8 cellular contexts compared by ENCODE assay signal in the genomic region with DNA sequence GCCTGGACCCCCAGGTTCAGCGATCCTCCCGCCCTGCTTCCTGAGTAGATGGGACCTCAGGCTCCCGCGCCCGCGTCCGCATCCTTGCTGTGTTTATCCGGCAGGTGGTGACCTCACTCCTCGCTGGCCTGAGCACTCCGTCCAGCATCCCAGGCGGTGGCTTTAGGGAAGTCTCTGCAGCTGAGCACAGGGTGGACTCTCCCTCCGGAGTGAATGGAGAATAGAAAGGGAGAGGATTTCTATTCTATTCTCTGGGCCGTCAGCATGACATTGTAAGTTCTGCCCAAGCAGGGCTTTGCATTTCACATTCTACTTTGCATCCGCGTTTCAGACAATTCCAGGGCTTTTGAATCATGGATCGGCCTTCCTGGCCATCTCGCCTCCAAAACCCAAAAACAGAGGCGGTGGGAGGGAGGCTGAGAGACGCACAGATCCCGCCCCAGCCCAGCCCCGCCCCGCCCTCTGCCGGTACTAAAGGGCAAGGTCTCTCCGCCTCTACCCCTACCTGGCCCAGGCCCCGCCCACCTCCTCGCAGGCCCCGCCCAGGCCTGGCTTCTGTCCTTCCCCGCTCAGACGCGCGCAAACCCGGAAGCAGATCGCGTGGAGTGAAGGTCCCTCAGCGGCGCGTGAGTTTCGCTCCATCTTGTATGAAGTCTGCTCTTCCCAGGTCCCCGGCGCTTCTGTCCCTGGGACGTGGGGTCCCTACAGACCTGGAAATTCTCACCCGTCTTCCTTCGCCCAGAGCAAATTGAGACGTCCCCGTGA. TPM values are rescaled to one million over a fixed set of nuclear protein-coding genes. Genes with fewer than 3 reads are reported as not detected.
DNase-seq lines count a peak whose midpoint lies in the region; ATAC-seq and TF ChIP-seq lines count a peak whose summit lies in the region.

A gene (plus strand): TSS at position 572 of the 765 bp plus-strand sequence. CDS start 6,577 bp downstream, outside the sequence.

- no peak within 1 kb of the TSS for H4K5ac ChIP-seq in H9 (ENCODE audit: insufficient read length, low read depth, low read length)

- H2BK120ac ChIP-seq in H9 (ENCODE audit: low read depth, low read length, poor library complexity, severe bottlenecking) = no peak within 1 kb of the TSS

- H3K9ac ChIP-seq in H9 (ENCODE audit: extremely low read depth, insufficient read length, low read length) = peak within 1 kb of the TSS; percentile 46
- H3K9ac ChIP-seq in parathyroid adenoma = no peak within 1 kb of the TSS

- no peak within 1 kb of the TSS; the same call in 1 of the 2 replicates for H3K14ac ChIP-seq in H9 (ENCODE audit: insufficient read depth, low read length)

- no peaks in the 10 kb centered on the region for H3K27me3 ChIP-seq in H9 (ENCODE audit: insufficient read depth, low read length)
- H3K27me3 ChIP-seq in parathyroid adenoma (ENCODE audit: control insufficient read depth, insufficient read depth, low read length) = no peaks in the 10 kb centered on the region
- H3K27me3 ChIP-seq in tibial artery = no peaks in the 10 kb centered on the region

- H3K4me3 Mint-ChIP-seq in H9 = peak within 1 kb of the TSS; percentile 95 to 96

- H3K23me2 ChIP-seq in H9 (ENCODE audit: insufficient read length, low read depth, low read length, poor library complexity, severe bottlenecking) = no peaks in the 10 kb centered on the region

- no peak within 1 kb of the TSS for H2BK15ac ChIP-seq in H9 (ENCODE audit: low read depth, low read length)

- no peak within 1 kb of the TSS for H2BK20ac ChIP-seq in H9 (ENCODE audit: low read depth, low read length, poor library complexity, severe bottlenecking)

- peaks cover 30 to 40% of the 10 kb centered on the region in 2 experiments for H3K4me1 Mint-ChIP-seq in H9

- ATAC-seq in SK-N-SH treated with all-trans-retinoic acid at 6 μM for 48 hours = peak; percentile 99
- ATAC-seq in activated naive CD4-positive, alpha-beta T cell treated with anti-CD3 and anti-CD28 coated beads, Interleukin-2, amount 50 U/mL, for 72 hours = peak; percentile 100
- ATAC-seq in Right ventricle myocardium superior (ENCODE audit: poor library complexity) = peak; percentile 100

- peaks cover 10% of the 10 kb centered on the region for H3K27me3 Mint-ChIP-seq in H9 (ENCODE audit: low read depth)

- H3K23ac ChIP-seq in H9 (ENCODE audit: insufficient read length, low read depth, low read length) = no peak within 1 kb of the TSS

- no peak within 1 kb of the TSS for H2BK12ac ChIP-seq in H9 (ENCODE audit: insufficient read length, low read depth, low read length)

- H3K36me3 ChIP-seq in parathyroid adenoma (ENCODE audit: control insufficient read depth, insufficient read depth, low read length) (no peaks in the 10 kb centered on the region), tibial artery (no peaks in the 10 kb centered on the region)

- H3K4me3 ChIP-seq in parathyroid adenoma (ENCODE audit: low read depth, low read length) = peak within 1 kb of the TSS; percentile 97
- peak within 1 kb of the TSS; percentile 68 to 77 for H3K4me3 ChIP-seq in tibial artery

- H4K8ac ChIP-seq in H9 (replicated peaks; ENCODE audit: insufficient read length, low read depth, low read length) = no peak within 1 kb of the TSS

- H3K4me1 ChIP-seq in H9 (ENCODE audit: insufficient read depth, low read length) = no peaks in the 10 kb centered on the region
- H3K4me1 ChIP-seq in parathyroid adenoma = peaks cover 4% of the 10 kb centered on the region
- peaks cover 0 to 13% (median 1%) of the 10 kb centered on the region in 4 donors for H3K4me1 ChIP-seq in tibial artery

- no peaks in the 10 kb centered on the region for H3K79me1 ChIP-seq in H9 (ENCODE audit: insufficient read depth, low read depth, low read length, poor library complexity, severe bottlenecking)

- H2BK5ac ChIP-seq in H9 (ENCODE audit: insufficient read length, low read length) = no peak within 1 kb of the TSS

- H3T11ph ChIP-seq in H9 (ENCODE audit: low read length) = no peak within 1 kb of the TSS

- DNase-seq in GDM1 (lab: John Stamatoyannopoulos, UW) = peak; percentile 81
- peak; percentile 94 for DNase-seq in H9
- DNase-seq in MV-4-11 (lab: John Stamatoyannopoulos, UW) = peak; percentile 66
- peak; percentile 93 to 98 for DNase-seq in activated naive CD4-positive, alpha-beta T cell treated with anti-CD3 and anti-CD28 coated beads, Interleukin-2, amount 50 U/mL, for 72 hours (ENCODE audit: low spot score in 2 of 2)
- DNase-seq in Right ventricle myocardium superior = peak; percentile 94
- DNase-seq in tibial artery = peak; percentile 91 to 95

- no peak within 1 kb of the TSS for H4K91ac ChIP-seq in H9 (ENCODE audit: insufficient read length, low read depth, low read length)

- intact Hi-C loops in Right ventricle myocardium superior (cut with DNase I) = loop anchor here (10.0 kb wide), 1 partner anchor 171 kb away; a partner anchor contains a TSS
- intact Hi-C loops in tibial artery (cut with DNase I; ENCODE audit: low total_unique reads) = loop anchor here (2.0 kb wide), 1 partner anchor 29 kb away; a partner anchor contains a TSS

- H3K9me3 ChIP-seq in H9 (ENCODE audit: control insufficient read depth, low read depth, low read length) = no peaks in the 10 kb centered on the region
- no peaks in the 10 kb centered on the region for H3K9me3 ChIP-seq in parathyroid adenoma (ENCODE audit: control insufficient read depth, low read length)
- H3K9me3 ChIP-seq in tibial artery = peaks cover 0 to under 1% (median 0%) of the 10 kb centered on the region in 3 donors

- no peak within 1 kb of the TSS for H2AK5ac ChIP-seq in H9 (ENCODE audit: insufficient read length, low read length)

- H2AFZ ChIP-seq in H9 (ENCODE audit: low read length) = no peak within 1 kb of the TSS
- peak within 1 kb of the TSS; percentile 91 for H2AFZ ChIP-seq in parathyroid adenoma

- H3K36me3 Mint-ChIP-seq in H9 (ENCODE audit: insufficient read depth in 1 of 3, low read depth in 3 of 3) = peaks cover 0 to 8% (median 0%) of the 10 kb centered on the region in 3 experiments; a peak in 1 of 7 replicates
- peaks cover 14 to 61% of the 10 kb centered on the region in 2 donors for H3K36me3 Mint-ChIP-seq in activated naive CD4-positive, alpha-beta T cell treated with anti-CD3 and anti-CD28 coated beads, Interleukin-2, amount 50 U/mL, for 72 hours

- H4K20me1 ChIP-seq in H9 (ENCODE audit: control insufficient read depth, insufficient read depth, insufficient read length) = no peaks in the 10 kb centered on the region

- no peak within 1 kb of the TSS for H3K56ac ChIP-seq in H9 (ENCODE audit: insufficient read length, low read depth, low read length)

- H3K27ac ChIP-seq in H9 (ENCODE audit: insufficient read length, low read depth, low read length) (no peak within 1 kb of the TSS), parathyroid adenoma (peak within 1 kb of the TSS; percentile 84), tibial artery (peak within 1 kb of the TSS; percentile 80 to 83)

- TF ChIP-seq CTCF in H9 (conservative IDR thresholded peaks at IDR 0.05) (peak; percentile 42), parathyroid adenoma (IDR thresholded peaks at IDR 0.05) (peak; percentile 52), tibial artery (IDR thresholded peaks at IDR 0.05) (peak in 1 of 2 experiments; percentile 16)

- H3K27ac Mint-ChIP-seq in H9 = peak within 1 kb of the TSS; percentile 72 to 93 (median 92); a peak in 6 of 7 replicates
- H3K27ac Mint-ChIP-seq in activated naive CD4-positive, alpha-beta T cell treated with anti-CD3 and anti-CD28 coated beads, Interleukin-2, amount 50 U/mL, for 72 hours = peak within 1 kb of the TSS; percentile 86 to 96

- H3K18ac ChIP-seq in H9 (ENCODE audit: insufficient read length, low read depth, low read length) = no peak within 1 kb of the TSS

- no CpG with 5 or more reads among the region's 45 CpGs for WGBS in H9 (ENCODE audit: extremely low coverage, insufficient read length, low lambda C conversion rate)

- peaks cover under 1 to 1% of the 10 kb centered on the region in 2 experiments; a peak in 2 of 5 replicates for H3K9me3 Mint-ChIP-seq in H9
- peaks cover 3 to 29% of the 10 kb centered on the region in 2 donors for H3K9me3 Mint-ChIP-seq in activated naive CD4-positive, alpha-beta T cell treated with anti-CD3 and anti-CD28 coated beads, Interleukin-2, amount 50 U/mL, for 72 hours

- H3K4ac ChIP-seq in H9 (ENCODE audit: low read depth, low read length) = no peak within 1 kb of the TSS

- H3K79me2 ChIP-seq in H9 (ENCODE audit: insufficient read depth, low read length) = peaks cover 4% of the 10 kb centered on the region; the same call in 1 of the 2 replicates
- peaks cover 9% of the 10 kb centered on the region for H3K79me2 ChIP-seq in parathyroid adenoma

- peak within 1 kb of the TSS; percentile 45 for H3K4me2 ChIP-seq in H9 (ENCODE audit: insufficient read depth, insufficient read length, low read length)
- peak within 1 kb of the TSS; percentile 78 for H3K4me2 ChIP-seq in parathyroid adenoma (ENCODE audit: low read length)

TF ChIP-seq in SK-N-SH treated with all-trans-retinoic acid at 6 μM for 48 hours, 23 proteins besides CTCF, POLR2A, EP300 and RAD21:
- TF ChIP-seq ISL1 (CRISPR knock-in tag; IDR thresholded peaks at IDR 0.05) (no peak), SNAI2 (CRISPR knock-in tag; IDR thresholded peaks at IDR 0.05) (no peak), BACH2 (CRISPR knock-in tag; IDR thresholded peaks at IDR 0.05; ENCODE audit: borderline replicate concordance) (no peak), ZNF70 (CRISPR knock-in tag; IDR thresholded peaks at IDR 0.05) (no peak), RARB (CRISPR knock-in tag; IDR thresholded peaks at IDR 0.05) (no peak)
- TF ChIP-seq, protein P1, sequence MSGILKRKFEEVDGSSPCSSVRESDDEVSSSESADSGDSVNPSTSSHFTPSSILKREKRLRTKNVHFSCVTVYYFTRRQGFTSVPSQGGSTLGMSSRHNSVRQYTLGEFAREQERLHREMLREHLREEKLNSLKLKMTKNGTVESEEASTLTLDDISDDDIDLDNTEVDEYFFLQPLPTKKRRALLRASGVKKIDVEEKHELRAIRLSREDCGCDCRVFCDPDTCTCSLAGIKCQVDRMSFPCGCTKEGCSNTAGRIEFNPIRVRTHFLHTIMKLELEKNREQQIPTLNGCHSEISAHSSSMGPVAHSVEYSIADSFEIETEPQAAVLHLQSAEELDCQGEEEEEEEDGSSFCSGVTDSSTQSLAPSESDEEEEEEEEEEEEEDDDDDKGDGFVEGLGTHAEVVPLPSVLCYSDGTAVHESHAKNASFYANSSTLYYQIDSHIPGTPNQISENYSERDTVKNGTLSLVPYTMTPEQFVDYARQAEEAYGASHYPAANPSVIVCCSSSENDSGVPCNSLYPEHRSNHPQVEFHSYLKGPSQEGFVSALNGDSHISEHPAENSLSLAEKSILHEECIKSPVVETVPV (CRISPR knock-in tag; IDR thresholded peaks at IDR 0.05) = no peak

RNA-seq across cellular contexts. Expression of the gene that starts here (rescaled TPM):
- total RNA-seq in H9 (2021) (37.7 and 39.2 TPM in 2 replicates), Right ventricle myocardium superior (4.7 TPM)
- total RNA-seq in activated naive CD4-positive, alpha-beta T cell treated with anti-CD3 and anti-CD28 coated beads, Interleukin-2, amount 50 U/mL, for 72 hours = 10 to 100 TPM; 19.3 to 27.4 TPM
